ENCODE assay signal across 9 cellular contexts in genomic region chr3:141414141-141414689, GRCh38. TPM values are rescaled to one million over a fixed set of nuclear protein-coding genes. Genes with fewer than 3 reads are reported as not detected.
A peak's percentile ranks its signal among the peaks of the same experiment; 100 is the strongest.
DNase-seq lines count a peak whose midpoint lies in the region; ATAC-seq and TF ChIP-seq lines count a peak whose summit lies in the region.
"Had no signal": no experiment of that assay in that cellular context is flagged by ENCODE, and none has a peak within 500 bp of the region (broad histone marks: within the 10 kb centered on the region; RNA-seq: fewer than 3 reads in every experiment).

No MANE protein-coding gene starts in this region.

- peaks cover 73% of the 10 kb centered on the region for H3K79me2 ChIP-seq in mammary epithelial cell (ENCODE audit: insufficient read depth, low read length)

- peak overlapping the region; percentile 95 for H3K27ac Mint-ChIP-seq in MCF 10A (ENCODE audit: low read depth, unreplicated experiment)
- peak overlapping the region; percentile 99 for H3K27ac Mint-ChIP-seq in activated naive CD4-positive, alpha-beta T cell treated with anti-CD3 and anti-CD28 coated beads, Interleukin-2, amount 50 U/mL, for 24 hours

- H2AFZ ChIP-seq in mammary epithelial cell (ENCODE audit: low read depth, low read length) = no peak overlapping the region

- TF ChIP-seq CTCF in MCF 10A (IDR thresholded peaks at IDR 0.05; ENCODE audit: unreplicated experiment) (no peak), mammary epithelial cell (conservative IDR thresholded peaks at IDR 0.05 in 1 of 2, IDR thresholded peaks at IDR 0.05 in 1 of 2; ENCODE audit: extremely low read depth in 1 of 2, insufficient read depth in 1 of 2, low read depth in 1 of 2, low read length in 2 of 2) (no peak), thoracic aorta (IDR thresholded peaks at IDR 0.05) (no peak)

- BruUV-seq in MCF 10A (replicated peaks; lab: Mats Ljungman, UMichigan) (no TSS peak), mammary epithelial cell (replicated peaks; lab: Mats Ljungman, UMichigan) (no TSS peak)

- no peaks in the 10 kb centered on the region for H3K27me3 ChIP-seq in mammary epithelial cell (ENCODE audit: insufficient read depth, low read length)
- H3K27me3 ChIP-seq in thoracic aorta (replicated peaks; ENCODE audit: insufficient read depth) = no peaks in the 10 kb centered on the region

- in situ Hi-C loops in mammary epithelial cell (cut with MboI; ENCODE audit: low sequenced_read_pairs in 2 of 2) = no loop called here

- 97% methylated on average over 8 of the region's 8 CpGs for WGBS in mammary epithelial cell (ENCODE audit: low coverage, missing lambda C conversion rate)

- H3K4me3 Mint-ChIP-seq in MCF 10A (ENCODE audit: unreplicated experiment) = no peak overlapping the region
- peak overlapping the region; percentile 53 for H3K4me3 Mint-ChIP-seq in activated naive CD4-positive, alpha-beta T cell treated with anti-CD3 and anti-CD28 coated beads, Interleukin-2, amount 50 U/mL, for 24 hours

- H3K36me3 ChIP-seq in mammary epithelial cell (ENCODE audit: insufficient read depth, low read length) (peaks cover 19% of the 10 kb centered on the region), thoracic aorta (peaks cover 3% of the 10 kb centered on the region)

- POLR2A ChIA-PET in MCF 10A (lab: Yijun Ruan, JAX) = interaction anchor here (0.7 to 14.3 kb wide), 2 partner anchors 12 to 45 kb away, joined by 3 to 349 read pairs; partner anchors contain the start of gene ZBTB38

- no peak for DNase-seq in MCF 10A (ENCODE audit: unreplicated experiment)
- DNase-seq in mammary epithelial cell = no peak
- DNase-seq in islet precursor cell = peak; percentile 28
- DNase-seq in thoracic aorta (ENCODE audit: low spot score) = no peak
- DNase-seq in MV-4-11 (lab: John Stamatoyannopoulos, UW) = no peak
- no peak for DNase-seq in NCI-H1436 (lab: John Stamatoyannopoulos, UW)
- DNase-seq: retina had no signal

- H3K4me1 Mint-ChIP-seq in MCF 10A (ENCODE audit: insufficient read depth, unreplicated experiment) = peaks cover 53% of the 10 kb centered on the region
- H3K4me1 Mint-ChIP-seq in activated naive CD4-positive, alpha-beta T cell treated with anti-CD3 and anti-CD28 coated beads, Interleukin-2, amount 50 U/mL, for 24 hours = peaks cover 85% of the 10 kb centered on the region

- no peak overlapping the region for H3K4me3 ChIP-seq in mammary epithelial cell (replicated peaks in 1 of 3; ENCODE audit: insufficient read depth in 1 of 3, low read depth in 2 of 3, low read length in 3 of 3)
- H3K4me3 ChIP-seq in thoracic aorta = no peak overlapping the region

- CTCF ChIA-PET in MCF 10A (lab: Yijun Ruan, JAX) = interaction anchor here (2.0 to 2.5 kb wide), 2 partner anchors 28 to 53 kb away, joined by 10 to 17 read pairs; no protein-coding TSS in a partner anchor
- CTCF ChIA-PET in mammary epithelial cell (lab: Charles Lee; ENCODE audit: low non-redundant PET) = no interaction called here

- ATAC-seq in thoracic aorta (ENCODE audit: insufficient number of reproducible peaks, low FRiP score, low read depth) (no peak), GM18873 (IDR thresholded peaks at IDR 0.05; ENCODE audit: low FRiP score, unreplicated experiment) (no peak)

- dilution Hi-C loops in mammary epithelial cell (cut with HindIII; ENCODE audit: low sequenced_read_pairs) = loop anchor here (5.0 kb wide), 2 partner anchors 38 to 47 kb away; partner anchors contain the start of gene ZBTB38

- H3K9me3 ChIP-seq in mammary epithelial cell (replicated peaks; ENCODE audit: insufficient read depth, low read length) (no peaks in the 10 kb centered on the region), thoracic aorta (no peaks in the 10 kb centered on the region)

- H3K36me3 Mint-ChIP-seq in MCF 10A (ENCODE audit: insufficient read depth, unreplicated experiment) = peaks cover 84% of the 10 kb centered on the region
- peaks cover 9% of the 10 kb centered on the region for H3K36me3 Mint-ChIP-seq in activated naive CD4-positive, alpha-beta T cell treated with anti-CD3 and anti-CD28 coated beads, Interleukin-2, amount 50 U/mL, for 24 hours

- no peaks in the 10 kb centered on the region for H3K27me3 Mint-ChIP-seq in MCF 10A (ENCODE audit: insufficient read depth, unreplicated experiment)
- no peaks in the 10 kb centered on the region for H3K27me3 Mint-ChIP-seq in activated naive CD4-positive, alpha-beta T cell treated with anti-CD3 and anti-CD28 coated beads, Interleukin-2, amount 50 U/mL, for 24 hours

- H4K20me1 ChIP-seq in mammary epithelial cell (ENCODE audit: insufficient read depth, low read length) = no peaks in the 10 kb centered on the region

- no peaks in the 10 kb centered on the region for H3K9me3 Mint-ChIP-seq in MCF 10A (ENCODE audit: unreplicated experiment)
- no peaks in the 10 kb centered on the region for H3K9me3 Mint-ChIP-seq in activated naive CD4-positive, alpha-beta T cell treated with anti-CD3 and anti-CD28 coated beads, Interleukin-2, amount 50 U/mL, for 24 hours

- no peak overlapping the region for H3K9ac ChIP-seq in mammary epithelial cell (ENCODE audit: insufficient read depth, low read length)

- no peak overlapping the region for H3K4me2 ChIP-seq in mammary epithelial cell (ENCODE audit: insufficient read depth, low read depth, low read length)

- peaks cover 38% of the 10 kb centered on the region for H3K4me1 ChIP-seq in mammary epithelial cell (ENCODE audit: insufficient read depth, low read length)
- H3K4me1 ChIP-seq in thoracic aorta (ENCODE audit: control insufficient read depth in 1 of 2, low read depth in 2 of 2) = peaks cover 64 to 85% of the 10 kb centered on the region in 2 donors

- intact Hi-C loops in MCF 10A (cut with micrococcal nuclease) = no loop called here
- intact Hi-C loops in mammary epithelial cell (cut with micrococcal nuclease) = no loop called here

- H3K27ac ChIP-seq in mammary epithelial cell (ENCODE audit: insufficient read depth, low read depth, low read length) (no peak overlapping the region), thoracic aorta (peak overlapping the region; percentile 87 to 99)

RNA-seq across cellular contexts. Expression of gene ZBTB38, which starts 45.9 kb away (rescaled TPM):
- total RNA-seq in MCF 10A (2022) = 168 and 186 TPM in 2 replicates
- 100 to 1,000 TPM in 1 of 2 donors, 10 to 100 TPM in 1; 64.7 to 110 TPM for total RNA-seq in mammary epithelial cell
- polyA plus RNA-seq in mammary epithelial cell = 33.8 TPM
- polyA minus RNA-seq in mammary epithelial cell = 57.1 TPM
- 100 to 1,000 TPM; 169 to 215 TPM for total RNA-seq in thoracic aorta
